17 cellular contexts compared by ENCODE assay signal in genomic region chr5:37133939-37134338, GRCh38.
A peak's percentile ranks its signal among the peaks of the same experiment; 100 is the strongest.
DNase-seq lines count a peak whose midpoint lies in the region; ATAC-seq, FAIRE-seq and TF ChIP-seq lines count a peak whose summit lies in the region.
"Had no signal": no experiment of that assay in that cellular context is flagged by ENCODE, and none has a peak within 500 bp of the region (broad histone marks: within the 10 kb centered on the region; RNA-seq: fewer than 3 reads in every experiment).

No MANE protein-coding gene starts in this region.

- no peak for ATAC-seq in PC-3
- no peak for ATAC-seq in GM19463 (IDR thresholded peaks at IDR 0.05; ENCODE audit: unreplicated experiment)
- ATAC-seq in HG03045 (IDR thresholded peaks at IDR 0.05; ENCODE audit: unreplicated experiment): no peak
- ATAC-seq: T-cell had no signal

- TF ChIP-seq CTCF in PC-3 (conservative IDR thresholded peaks at IDR 0.05; ENCODE audit: low read depth, low read length): no peak
- TF ChIP-seq CTCF in endothelial cell of umbilical vein (IDR thresholded peaks at IDR 0.05; ENCODE audit: extremely low read depth in 1 of 2, insufficient read depth in 1 of 2, low read depth in 1 of 2, low read length in 2 of 2): no peak
- no peak for TF ChIP-seq CTCF in mesothelial cell of epicardium (IDR thresholded peaks at IDR 0.05; ENCODE audit: unreplicated experiment)
- TF ChIP-seq CTCF in D721Med (IDR thresholded peaks at IDR 0.05; ENCODE audit: insufficient read depth, missing control alignments): no peak
- TF ChIP-seq CTCF in tibial artery (IDR thresholded peaks at IDR 0.05): no peak

- no peak overlapping the region for H3K4me3 Mint-ChIP-seq in mesothelial cell of epicardium
- H3K4me3 Mint-ChIP-seq: B cell, T-cell had no signal

- DNase-seq in Daoy (ENCODE audit: low read depth) (peak; percentile 2), PC-3 (peak; percentile 30), endothelial cell of umbilical vein (ENCODE audit: low read depth, low spot score) (peak; percentile 29), mesothelial cell of epicardium (ENCODE audit: low spot score in 2 of 2, unreplicated experiment in 2 of 2) (no peak), D721Med (ENCODE audit: insufficient read length, low spot score) (no peak), tibial artery (no peak)
- DNase-seq: NCI-H1092; stimulated activated CD4-positive, alpha-beta T cell treated with anti-CD3 and anti-CD28 coated beads, Interleukin-4, amount 100 ng/mL, for 1 hour; T-cell; testis had no signal

- H3K4me3 ChIP-seq in PC-3 (ENCODE audit: low read length) (no peak overlapping the region), endothelial cell of umbilical vein (replicated peaks in 1 of 3; ENCODE audit: insufficient read depth in 1 of 3, low read depth in 1 of 3, low read length in 3 of 3) (no peak overlapping the region), tibial artery (no peak overlapping the region)
- H3K4me3 ChIP-seq: adrenal gland, hepatocyte, testis had no signal

- H3K4me1 Mint-ChIP-seq in mesothelial cell of epicardium: peaks cover 4% of the 10 kb centered on the region
- H3K4me1 Mint-ChIP-seq: B cell, T-cell had no signal

- FAIRE-seq in endothelial cell of umbilical vein (lab: Jason Lieb, UNC) (no peak), D721Med (lab: Jason Lieb, UNC) (no peak)
- FAIRE-seq: colon had no signal

- H2AFZ ChIP-seq in PC-3 (ENCODE audit: low read length) (no peak overlapping the region), endothelial cell of umbilical vein (ENCODE audit: low read depth, low read length) (no peak overlapping the region)
- H2AFZ ChIP-seq: hepatocyte had no signal

- dilution Hi-C loops in endothelial cell of umbilical vein (cut with MboI; ENCODE audit: extremely low pct_ligation_motif_present, low sequenced_read_pairs): no loop called here

- no peak overlapping the region for H3K9ac ChIP-seq in PC-3 (ENCODE audit: low read length)
- no peak overlapping the region for H3K9ac ChIP-seq in endothelial cell of umbilical vein (replicated peaks; ENCODE audit: extremely low read depth, insufficient read depth, low read length)

- no peaks in the 10 kb centered on the region for H3K9me2 ChIP-seq in PC-3 (replicated peaks; ENCODE audit: low read length)

- H3K36me3 Mint-ChIP-seq in mesothelial cell of epicardium: peaks cover 82% of the 10 kb centered on the region

- H3K27me3 ChIP-seq in PC-3 (ENCODE audit: low read length) (no peaks in the 10 kb centered on the region), endothelial cell of umbilical vein (ENCODE audit: control insufficient read depth in 2 of 2, insufficient read depth in 2 of 2, low read length in 2 of 2) (no peaks in the 10 kb centered on the region), tibial artery (no peaks in the 10 kb centered on the region)
- H3K27me3 ChIP-seq: adrenal gland, hepatocyte, testis had no signal

- H3K27ac ChIP-seq in PC-3 (ENCODE audit: low read length) (no peak overlapping the region), endothelial cell of umbilical vein (ENCODE audit: insufficient read depth, low read depth, low read length) (no peak overlapping the region), tibial artery (no peak overlapping the region)
- H3K27ac ChIP-seq: adrenal gland, hepatocyte, testis, VCaP had no signal

- TF ChIP-seq POLR2A in endothelial cell of umbilical vein (IDR thresholded peaks at IDR 0.05; ENCODE audit: low read depth, low read length): no peak

- H3K79me2 ChIP-seq in PC-3 (ENCODE audit: low read length) (no peaks in the 10 kb centered on the region), endothelial cell of umbilical vein (ENCODE audit: control insufficient read depth, insufficient read depth, low read length) (no peaks in the 10 kb centered on the region)
- H3K79me2 ChIP-seq: hepatocyte had no signal

- POLR2A ChIA-PET in PC-3 (lab: Charles Lee; ENCODE audit: unreplicated experiment): no interaction called here
- POLR2A ChIA-PET in endothelial cell of umbilical vein (lab: Charles Lee): no interaction called here

- intact Hi-C loops in PC-3 (cut with micrococcal nuclease) (no loop called here), endothelial cell of umbilical vein (cut with micrococcal nuclease) (no loop called here), tibial artery (cut with DNase I; ENCODE audit: low total_unique reads) (no loop called here)

- no TSS peak for BruUV-seq in PC-3 (replicated peaks; lab: Mats Ljungman, UMichigan)
- no TSS peak for BruUV-seq in endothelial cell of umbilical vein (replicated peaks; lab: Mats Ljungman, UMichigan)

- no peak overlapping the region for H3K4me2 ChIP-seq in PC-3 (ENCODE audit: low read length)
- H3K4me2 ChIP-seq in endothelial cell of umbilical vein (ENCODE audit: insufficient read depth, low read length): no peak overlapping the region
- H3K4me2 ChIP-seq: hepatocyte had no signal

- H3K27me3 Mint-ChIP-seq in mesothelial cell of epicardium (ENCODE audit: low read depth): no peaks in the 10 kb centered on the region
- H3K27me3 Mint-ChIP-seq: B cell, T-cell had no signal

- H4K20me1 ChIP-seq in PC-3 (ENCODE audit: low read length) (no peaks in the 10 kb centered on the region), endothelial cell of umbilical vein (replicated peaks; ENCODE audit: control insufficient read depth, extremely low read depth, insufficient read depth, low read length) (no peaks in the 10 kb centered on the region)

- peaks cover 63% of the 10 kb centered on the region for H3K9me3 Mint-ChIP-seq in mesothelial cell of epicardium

- no peaks in the 10 kb centered on the region for H3K4me1 ChIP-seq in PC-3 (ENCODE audit: insufficient read depth, low read length)
- no peaks in the 10 kb centered on the region for H3K4me1 ChIP-seq in endothelial cell of umbilical vein (ENCODE audit: control insufficient read depth, extremely low read depth, insufficient read depth, low read length)
- no peaks in the 10 kb centered on the region for H3K4me1 ChIP-seq in tibial artery
- H3K4me1 ChIP-seq: adrenal gland, testis had no signal

- H3F3A ChIP-seq in PC-3 (ENCODE audit: low read length, unreplicated experiment): no peaks in the 10 kb centered on the region

- CTCF ChIA-PET in PC-3 (lab: Charles Lee): no interaction called here
- CTCF ChIA-PET in endothelial cell of umbilical vein (lab: Charles Lee): interaction anchor here (1.3 kb wide), 1 partner anchor 78 kb away, joined by 3 read pairs; no protein-coding TSS in a partner anchor

- no peaks in the 10 kb centered on the region for H3K9me1 ChIP-seq in endothelial cell of umbilical vein (replicated peaks; ENCODE audit: control insufficient read depth, extremely low read depth, insufficient read depth, low read length)

- H3K9me3 ChIP-seq in PC-3 (ENCODE audit: low read length) (no peaks in the 10 kb centered on the region), endothelial cell of umbilical vein (replicated peaks; ENCODE audit: control insufficient read depth, insufficient read depth, low read length) (no peaks in the 10 kb centered on the region), tibial artery (no peaks in the 10 kb centered on the region)
- H3K9me3 ChIP-seq: adrenal gland, testis had no signal

- H3K36me3 ChIP-seq in PC-3 (ENCODE audit: low read depth, low read length) (peaks cover 31% of the 10 kb centered on the region), endothelial cell of umbilical vein (ENCODE audit: control insufficient read depth in 2 of 2, extremely low read depth in 1 of 2, insufficient read depth in 2 of 2, low read length in 2 of 2) (peaks cover 0 to 4% of the 10 kb centered on the region in 2 experiments), tibial artery (peaks cover 37 to 52% (median 46%) of the 10 kb centered on the region in 3 donors)

- peak overlapping the region; percentile 54 for H3K27ac Mint-ChIP-seq in mesothelial cell of epicardium
- H3K27ac Mint-ChIP-seq: B cell, T-cell had no signal

TF ChIP-seq in endothelial cell of umbilical vein, 7 proteins besides CTCF, POLR2A, EP300 and RAD21:
- TF ChIP-seq MYC (IDR thresholded peaks at IDR 0.05; ENCODE audit: low read depth, low read length) (no peak), GATA2 (IDR thresholded peaks at IDR 0.05; ENCODE audit: insufficient read depth, insufficient read length, low read depth, low read length) (no peak), FOS (IDR thresholded peaks at IDR 0.05; ENCODE audit: borderline replicate concordance, insufficient read depth, low read length) (no peak), JUN (IDR thresholded peaks at IDR 0.05; ENCODE audit: borderline replicate concordance, insufficient read depth, insufficient read length, low read depth) (no peak), EZH2 (IDR thresholded peaks at IDR 0.05; ENCODE audit: borderline replicate concordance, low read depth, low read length, severe bottlenecking) (no peak), POLR2AphosphoS5 (IDR thresholded peaks at IDR 0.05; ENCODE audit: insufficient read depth, low read depth, low read length) (no peak), MAX (IDR thresholded peaks at IDR 0.05; ENCODE audit: insufficient read depth, insufficient read length) (no peak)
TF ChIP-seq in endothelial cell of umbilical vein: peak in this region for 0.

Comparison
In these comparisons a context has a peak if more than half of its experiments do, and no peak if none do; other contexts are left out.
1. DNase-seq: peak in Daoy (single experiment), PC-3 (single experiment) and endothelial cell of umbilical vein (single experiment); none in mesothelial cell of epicardium (0 of 2), D721Med (single experiment) and tibial artery (0 of 2).